In the genomic region with DNA sequence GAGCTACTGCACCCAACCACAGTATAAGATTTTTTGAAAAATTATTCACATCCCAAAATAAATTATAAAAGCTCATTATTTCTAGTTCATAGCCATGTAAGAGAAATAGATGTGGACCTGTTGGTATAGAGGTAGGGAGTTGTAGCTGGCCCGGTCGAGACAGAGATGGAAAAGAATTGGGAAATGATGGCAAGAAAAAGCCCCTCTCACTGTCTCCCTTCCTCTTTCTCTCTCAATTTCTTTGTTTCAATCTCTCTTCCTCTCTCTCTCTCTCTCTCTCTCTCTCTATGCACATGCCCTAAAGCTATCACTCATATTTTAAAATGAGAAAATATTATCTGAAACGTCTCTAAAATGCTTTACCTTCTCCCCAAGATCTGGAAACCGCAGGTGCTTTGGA, we compare ENCODE assay signal across 19 cellular contexts.
DNase-seq lines count a peak whose midpoint lies in the region; ATAC-seq and TF ChIP-seq lines count a peak whose summit lies in the region.
"Had no signal": no experiment of that assay in that cellular context is flagged by ENCODE, and none has a peak within 500 bp of the region (broad histone marks: within the 10 kb centered on the region; RNA-seq: fewer than 3 reads in every experiment).

No MANE protein-coding gene starts in this region.

- H3K27ac ChIP-seq in GM23248, result peak overlapping the region; percentile 29
- no peak overlapping the region for H3K27ac ChIP-seq in spleen
- H3K27ac ChIP-seq: HL-60, SK-N-MC had no signal

- H3K27me3 ChIP-seq in GM23248 (replicated peaks; ENCODE audit: insufficient read depth) (no peaks in the 10 kb centered on the region), adipocyte (replicated peaks; ENCODE audit: control insufficient read depth, insufficient read depth, low read length) (no peaks in the 10 kb centered on the region), spleen (replicated peaks in 1 of 7) (peaks cover 0 to 36% (median 0%) of the 10 kb centered on the region in 7 donors)

- peak overlapping the region; percentile 35 for H3K9ac ChIP-seq in GM23248
- H3K9ac ChIP-seq in adipocyte (ENCODE audit: low read length), result peak overlapping the region; percentile 62

- no peaks in the 10 kb centered on the region for H3K79me2 ChIP-seq in GM23248 (ENCODE audit: insufficient read depth)

- H3K4me3 ChIP-seq in GM23248, result peak overlapping the region; percentile 39; the same call in 1 of the 2 replicates
- H3K4me3 ChIP-seq in adipocyte (ENCODE audit: low read length), result peak overlapping the region; percentile 74
- H3K4me3 ChIP-seq in spleen, result no peak overlapping the region
- H3K4me3 ChIP-seq: SK-N-MC had no signal

- ATAC-seq in GM18498 (IDR thresholded peaks at IDR 0.05; ENCODE audit: unreplicated experiment), result no peak
- ATAC-seq: Panc1 had no signal

- H3K4me2 ChIP-seq in GM23248 (ENCODE audit: unreplicated experiment), result peak overlapping the region; percentile 72

- peak overlapping the region; percentile 80 for H2AFZ ChIP-seq in GM23248

- no peaks in the 10 kb centered on the region for H3K9me2 ChIP-seq in GM23248 (ENCODE audit: insufficient read depth)

- peaks cover 5% of the 10 kb centered on the region for H3K9me3 Mint-ChIP-seq in nephron
- H3K9me3 Mint-ChIP-seq: CD14-positive monocyte had no signal

- H3K27ac Mint-ChIP-seq in nephron, result peak overlapping the region in 2 of 3 experiments; percentile 11 to 31
- H3K27ac Mint-ChIP-seq: CD14-positive monocyte, H9 had no signal

- TF ChIP-seq CTCF in nephron (IDR thresholded peaks at IDR 0.05; ENCODE audit: unreplicated experiment in 3 of 3) (no peak), spleen (IDR thresholded peaks at IDR 0.05 in 8 of 11, conservative IDR thresholded peaks at IDR 0.05 in 3 of 11) (no peak)

- TF ChIP-seq POLR2A in spleen (IDR thresholded peaks at IDR 0.05), result no peak

- H3F3A ChIP-seq in GM23248 (ENCODE audit: insufficient read depth), result peaks cover 22% of the 10 kb centered on the region; the same call in 1 of the 2 replicates

- H4K20me1 ChIP-seq in GM23248 (ENCODE audit: insufficient read depth), result no peaks in the 10 kb centered on the region

- H3K36me3 Mint-ChIP-seq in nephron (ENCODE audit: low read depth), result no peaks in the 10 kb centered on the region
- H3K36me3 Mint-ChIP-seq: CD14-positive monocyte had no signal

- DNase-seq in GM23248 (no peak), MV-4-11 (lab: John Stamatoyannopoulos, UW) (peak; percentile 58), adipocyte (ENCODE audit: low read depth) (no peak), spleen (no peak)
- no peak for DNase-seq in activated CD4-positive, alpha-beta T cell treated with anti-CD3 and anti-CD28 coated beads for 1 hour
- DNase-seq: AML-193, DMS79, H9, Karpas-422, NCI-H1105, NCI-H2107, NCI-H510A, NCI-H774 had no signal

- no peak overlapping the region for H3K4me3 Mint-ChIP-seq in nephron
- H3K4me3 Mint-ChIP-seq: CD14-positive monocyte, H9 had no signal

- intact Hi-C loops in spleen (cut with DNase I; ENCODE audit: low total_unique reads), result no loop called here

- no peaks in the 10 kb centered on the region for H3K36me3 ChIP-seq in GM23248 (ENCODE audit: low read depth)
- H3K36me3 ChIP-seq in adipocyte (ENCODE audit: control insufficient read depth, insufficient read depth, low read length, severe bottlenecking), result no peaks in the 10 kb centered on the region
- no peaks in the 10 kb centered on the region for H3K36me3 ChIP-seq in spleen

- peaks cover 63% of the 10 kb centered on the region for H3K4me1 Mint-ChIP-seq in nephron

- H3K9me3 ChIP-seq in GM23248 (ENCODE audit: low read depth), result no peaks in the 10 kb centered on the region
- no peaks in the 10 kb centered on the region for H3K9me3 ChIP-seq in adipocyte (ENCODE audit: control insufficient read depth, low read length)
- no peaks in the 10 kb centered on the region for H3K9me3 ChIP-seq in spleen

- in situ Hi-C loops in GM23248 (cut with MboI), result no loop called here

- H3K27me3 Mint-ChIP-seq in nephron (ENCODE audit: low read depth), result peaks cover 42% of the 10 kb centered on the region

- WGBS in GM23248 (ENCODE audit: low coverage in 1 of 2, low lambda C conversion rate in 2 of 2, missing lambda C conversion rate in 2 of 2), 2 experiments, result 53 to 61% methylated on average over 4 of the region's 4 CpGs
- 48 to 64% (median 57%) methylated on average over 4 of the region's 4 CpGs for WGBS in spleen, 5 donors

- H3K4me1 ChIP-seq in GM23248 (ENCODE audit: insufficient read depth), result peaks cover 35% of the 10 kb centered on the region
- peaks cover 41% of the 10 kb centered on the region for H3K4me1 ChIP-seq in adipocyte (ENCODE audit: control insufficient read depth, insufficient read depth, low read length)
- H3K4me1 ChIP-seq in spleen, result no peaks in the 10 kb centered on the region

Comparison
In these comparisons a context has a peak if more than half of its experiments do, and no peak if none do; other contexts are left out.
1. H3K4me3 ChIP-seq: peak in GM23248 (single experiment) and adipocyte (single experiment); none in spleen (0 of 8).